17 cellular contexts compared by ENCODE assay signal in the genomic region with DNA sequence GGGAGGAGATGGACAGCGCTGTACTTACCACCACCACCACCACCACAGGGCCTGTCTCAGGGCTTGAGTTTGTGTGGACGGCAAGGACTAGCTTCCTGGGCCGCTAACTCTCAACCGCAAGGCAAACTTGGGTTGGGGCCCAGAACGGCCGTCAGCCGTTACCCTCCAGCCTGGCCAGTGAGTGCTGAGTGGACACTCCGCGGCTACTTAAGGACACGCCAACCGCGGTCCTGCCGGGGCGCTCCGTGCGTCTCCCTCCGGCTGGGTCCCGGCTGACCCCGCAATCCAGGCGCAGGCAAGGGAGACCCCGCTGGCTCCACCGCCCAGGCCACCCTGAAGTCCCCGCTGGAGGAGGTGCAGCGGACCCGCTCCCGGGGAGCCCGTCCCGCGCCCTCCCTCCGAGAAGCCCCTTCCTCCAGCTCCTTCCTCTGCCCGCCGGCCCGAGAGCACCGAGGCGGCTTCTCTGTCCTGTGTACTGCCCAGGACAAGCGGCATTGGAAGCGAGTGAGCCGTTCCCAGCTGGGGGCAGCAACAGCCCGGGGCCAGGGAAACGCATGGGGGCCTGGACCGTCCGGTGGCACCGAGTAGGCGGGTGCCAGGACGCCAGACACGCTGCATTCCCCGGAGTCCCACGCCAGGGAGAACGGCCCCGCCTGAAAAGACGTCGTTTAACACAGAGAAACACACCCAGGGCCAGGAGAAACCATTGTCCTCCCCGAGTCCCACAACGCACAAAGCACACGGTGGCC. TPM values are rescaled to one million over a fixed set of nuclear protein-coding genes. Genes with fewer than 3 reads are reported as not detected.
A peak's percentile ranks its signal among the peaks of the same experiment; 100 is the strongest.
DNase-seq lines count a peak whose midpoint lies in the region; ATAC-seq and TF ChIP-seq lines count a peak whose summit lies in the region.
"Had no signal": no experiment of that assay in that cellular context is flagged by ENCODE, and none has a peak within 500 bp of the region (broad histone marks: within the 10 kb centered on the region; RNA-seq: fewer than 3 reads in every experiment).

No MANE protein-coding gene starts in this region.

- no peak for TF ChIP-seq EP300 in SK-N-SH (IDR thresholded peaks at IDR 0.05; ENCODE audit: borderline replicate concordance in 1 of 2, low read depth in 1 of 2, low read length in 1 of 2)
- no peak for TF ChIP-seq EP300 in esophagus muscularis mucosa (IDR thresholded peaks at IDR 0.05)

- H2BK120ac ChIP-seq in mesenchymal stem cell (ENCODE audit: low read depth, low read length): no peak overlapping the region

- no peak overlapping the region for H3K23ac ChIP-seq in mesenchymal stem cell (ENCODE audit: low read length in 2 of 2)

- no peak overlapping the region for H3K27ac ChIP-seq in SK-N-SH (ENCODE audit: low read depth in 2 of 2, low read length in 1 of 2)
- H3K27ac ChIP-seq in HUES6 (ENCODE audit: low read depth, low read length): peak overlapping the region; percentile 43
- H3K27ac ChIP-seq in mesenchymal stem cell (ENCODE audit: low read length, poor library complexity, severe bottlenecking): no peak overlapping the region
- no peak overlapping the region for H3K27ac ChIP-seq in esophagus muscularis mucosa (replicated peaks in 1 of 4)
- H3K27ac ChIP-seq: 22Rv1, A549, C4-2B, GM23248 had no signal

- H4K20me1 ChIP-seq in SK-N-SH (ENCODE audit: insufficient read depth): no peaks in the 10 kb centered on the region

- H3K9me3 ChIP-seq in SK-N-SH: no peaks in the 10 kb centered on the region
- H3K9me3 ChIP-seq in HUES6 (ENCODE audit: control insufficient read depth, insufficient read depth, low read depth, low read length): no peaks in the 10 kb centered on the region
- H3K9me3 ChIP-seq in mesenchymal stem cell (ENCODE audit: control insufficient read depth, low read length): no peaks in the 10 kb centered on the region
- H3K9me3 ChIP-seq in esophagus muscularis mucosa: no peaks in the 10 kb centered on the region
- H3K9me3 ChIP-seq: A549, Caco-2 had no signal

- H2BK12ac ChIP-seq in mesenchymal stem cell (ENCODE audit: low read length in 2 of 2): no peak overlapping the region

- H3K18ac ChIP-seq in mesenchymal stem cell (ENCODE audit: low read depth in 1 of 2, low read length in 2 of 2): no peak overlapping the region

- H3K36me3 ChIP-seq in SK-N-SH (replicated peaks in 1 of 2; ENCODE audit: control insufficient read depth in 1 of 2, insufficient read depth in 2 of 2, low read length in 1 of 2) (peaks cover 1 to 6% of the 10 kb centered on the region in 2 experiments), HUES6 (ENCODE audit: control insufficient read depth, insufficient read depth, low read length) (peaks cover 26% of the 10 kb centered on the region), mesenchymal stem cell (ENCODE audit: control insufficient read depth in 1 of 2, insufficient read depth in 2 of 2, low read depth in 1 of 2, low read length in 2 of 2) (peaks cover 50 to 53% of the 10 kb centered on the region in 2 experiments), esophagus muscularis mucosa (peaks cover 6 to 38% (median 24%) of the 10 kb centered on the region in 4 donors)

- peak overlapping the region; percentile 7 for H4K91ac ChIP-seq in mesenchymal stem cell (ENCODE audit: low read length)

- no peaks in the 10 kb centered on the region for H3K79me2 ChIP-seq in SK-N-SH (ENCODE audit: insufficient read depth)

- H2BK15ac ChIP-seq in mesenchymal stem cell (ENCODE audit: low read depth, poor library complexity, severe bottlenecking): no peak overlapping the region

- no peak overlapping the region for H3K4me3 ChIP-seq in SK-N-SH (ENCODE audit: low read depth in 2 of 2, low read length in 1 of 2)
- no peak overlapping the region for H3K4me3 ChIP-seq in HUES6 (ENCODE audit: low read depth, low read length)
- no peak overlapping the region for H3K4me3 ChIP-seq in mesenchymal stem cell (ENCODE audit: insufficient read depth in 1 of 2, low read depth in 1 of 2, low read length in 2 of 2)
- H3K4me3 ChIP-seq in esophagus muscularis mucosa: no peak overlapping the region
- H3K4me3 ChIP-seq: A549, GM23248 had no signal

- H2AK5ac ChIP-seq in mesenchymal stem cell (ENCODE audit: low read length, severe bottlenecking): no peak overlapping the region

- no peak overlapping the region for H3K14ac ChIP-seq in mesenchymal stem cell (ENCODE audit: low read length in 2 of 2)

- intact Hi-C loops in esophagus muscularis mucosa (cut with DNase I): no loop called here

- peak overlapping the region in 1 of 2 experiments; percentile 67 for H3K4ac ChIP-seq in mesenchymal stem cell (ENCODE audit: low read depth in 1 of 2, low read length in 2 of 2)

- H2BK5ac ChIP-seq in mesenchymal stem cell (ENCODE audit: low read depth, low read length, poor library complexity, severe bottlenecking): no peak overlapping the region

- TF ChIP-seq POLR2A in esophagus muscularis mucosa (IDR thresholded peaks at IDR 0.05; ENCODE audit: low read depth): no peak

- ATAC-seq in SK-N-SH treated with all-trans-retinoic acid at 6 μM for 48 hours: peak; percentile 13; the same call in 1 of the 3 replicates

- TF ChIP-seq RAD21 in SK-N-SH (IDR thresholded peaks at IDR 0.05; ENCODE audit: low read length): no peak

- TF ChIP-seq CTCF in SK-N-SH (IDR thresholded peaks at IDR 0.05) (no peak), esophagus muscularis mucosa (IDR thresholded peaks at IDR 0.05) (no peak)

- POLR2A ChIA-PET in SK-N-SH (lab: Yijun Ruan, JAX): no interaction called here

- CTCF ChIA-PET in SK-N-SH (lab: Yijun Ruan, JAX): no interaction called here

- no peak overlapping the region for H3K4me2 ChIP-seq in SK-N-SH
- H3K4me2 ChIP-seq in mesenchymal stem cell (ENCODE audit: low read length, poor library complexity, severe bottlenecking): no peak overlapping the region
- H3K4me2 ChIP-seq: A549 had no signal

- no peak overlapping the region for H4K8ac ChIP-seq in mesenchymal stem cell (ENCODE audit: low read length)

- H3K9ac ChIP-seq in SK-N-SH (no peak overlapping the region), HUES6 (ENCODE audit: low read length) (no peak overlapping the region), mesenchymal stem cell (ENCODE audit: low read length) (no peak overlapping the region)
- H3K9ac ChIP-seq: GM23248 had no signal

- 96% methylated on average over 37 of the region's 55 CpGs for WGBS in SK-N-SH (ENCODE audit: low lambda C conversion rate)
- WGBS in mesenchymal stem cell: 98% methylated on average over 55 of the region's 55 CpGs
- 87% methylated on average over 17 of the region's 55 CpGs for WGBS in esophagus muscularis mucosa

- H3K9me2 ChIP-seq in SK-N-SH: no peaks in the 10 kb centered on the region

- H3K79me1 ChIP-seq in mesenchymal stem cell (replicated peaks; ENCODE audit: low read length, poor library complexity, severe bottlenecking): peaks cover 12% of the 10 kb centered on the region

- H2AFZ ChIP-seq in SK-N-SH (ENCODE audit: low read depth) (no peak overlapping the region), mesenchymal stem cell (ENCODE audit: low read depth, low read length) (no peak overlapping the region)
- H2AFZ ChIP-seq: GM23248 had no signal

- H3F3A ChIP-seq in SK-N-SH (replicated peaks; ENCODE audit: insufficient read depth): peaks cover 3% of the 10 kb centered on the region

- no peak for DNase-seq in SK-N-SH
- DNase-seq in mesenchymal stem cell: no peak
- no peak for DNase-seq in esophagus muscularis mucosa (ENCODE audit: extremely low spot score)
- DNase-seq in activated CD4-positive, CD25-positive, alpha-beta regulatory T cell treated with anti-CD3 and anti-CD28 coated beads, Interleukin-2, amount 50 U/mL, for 72 hours: no peak
- DNase-seq in NCI-H2227 treated with DMSO at 0.1 percent for 48 hours (lab: John Stamatoyannopoulos, UW): no peak
- DNase-seq: AML-193; Caco-2; CD4-positive, alpha-beta T cell; DMS153; DMS79; GDM1; GM23248 had no signal

- no peaks in the 10 kb centered on the region for H3K27me3 ChIP-seq in SK-N-SH (ENCODE audit: insufficient read depth)
- H3K27me3 ChIP-seq in HUES6 (ENCODE audit: control insufficient read depth, insufficient read depth, low read length): no peaks in the 10 kb centered on the region
- no peaks in the 10 kb centered on the region for H3K27me3 ChIP-seq in mesenchymal stem cell (ENCODE audit: control insufficient read depth in 1 of 2, insufficient read depth in 1 of 2, low read length in 2 of 2)
- no peaks in the 10 kb centered on the region for H3K27me3 ChIP-seq in esophagus muscularis mucosa

- H3K4me1 ChIP-seq in SK-N-SH (ENCODE audit: control insufficient read depth in 1 of 2, insufficient read depth in 2 of 2, low read depth in 1 of 2, low read length in 1 of 2): no peaks in the 10 kb centered on the region
- H3K4me1 ChIP-seq in HUES6 (ENCODE audit: control insufficient read depth, insufficient read depth, low read length): peaks cover 27% of the 10 kb centered on the region
- H3K4me1 ChIP-seq in mesenchymal stem cell (ENCODE audit: control insufficient read depth, insufficient read depth, low read depth, low read length): peaks cover 11% of the 10 kb centered on the region
- H3K4me1 ChIP-seq in esophagus muscularis mucosa: peaks cover 1 to 11% (median 8%) of the 10 kb centered on the region in 4 donors
- H3K4me1 ChIP-seq: A549 had no signal

TF ChIP-seq in SK-N-SH treated with all-trans-retinoic acid at 6 μM for 48 hours, 23 proteins besides CTCF, POLR2A, EP300 and RAD21 (continues in another document):
- no peak for TF ChIP-seq ZNF565 (CRISPR knock-in tag; conservative IDR thresholded peaks at IDR 0.05; ENCODE audit: low read depth)
- TF ChIP-seq BACH2 (CRISPR knock-in tag; IDR thresholded peaks at IDR 0.05; ENCODE audit: borderline replicate concordance): no peak
- no peak for TF ChIP-seq OSR1 (CRISPR knock-in tag; IDR thresholded peaks at IDR 0.05)

TF ChIP-seq in SK-N-SH, 30 proteins besides CTCF, POLR2A, EP300 and RAD21 (continues in another document):
- TF ChIP-seq TCF12 (IDR thresholded peaks at IDR 0.05): no peak
- TF ChIP-seq YY1 (IDR thresholded peaks at IDR 0.05; ENCODE audit: low read depth): no peak
- TF ChIP-seq GATA2 (CRISPR knock-in tag; IDR thresholded peaks at IDR 0.05): no peak
- TF ChIP-seq POLR2AphosphoS5 (IDR thresholded peaks at IDR 0.05; ENCODE audit: low read depth, low read length): no peak
- no peak for TF ChIP-seq ELF1 (IDR thresholded peaks at IDR 0.05)
- no peak for TF ChIP-seq FOXM1 (IDR thresholded peaks at IDR 0.05; ENCODE audit: low read depth)
- TF ChIP-seq, protein P1, sequence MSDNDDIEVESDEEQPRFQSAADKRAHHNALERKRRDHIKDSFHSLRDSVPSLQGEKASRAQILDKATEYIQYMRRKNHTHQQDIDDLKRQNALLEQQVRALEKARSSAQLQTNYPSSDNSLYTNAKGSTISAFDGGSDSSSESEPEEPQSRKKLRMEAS (IDR thresholded peaks at IDR 0.05; ENCODE audit: low read depth): no peak
- no peak for TF ChIP-seq NFIC (IDR thresholded peaks at IDR 0.05; ENCODE audit: borderline replicate concordance)
- no peak for TF ChIP-seq FOSL2 (IDR thresholded peaks at IDR 0.05; ENCODE audit: borderline replicate concordance, low read depth)

RNA-seq across cellular contexts. Expression of a gene that starts 46.6 kb away (rescaled TPM):
- 18.4 and 19.0 TPM in 2 replicates for polyA plus RNA-seq in SK-N-SH (2012; rRNA removed)
- 23.8 and 31.6 TPM in 2 replicates for polyA plus RNA-seq in SK-N-SH (2012; cell fraction: cytosol; rRNA removed)
- 16.8 and 18.3 TPM in 2 replicates for polyA plus RNA-seq in SK-N-SH (2012; cell fraction: nucleus; rRNA removed)
- 19.7 TPM for polyA plus RNA-seq in mesenchymal stem cell (2013, experiment 1 of 2)
- polyA plus RNA-seq in mesenchymal stem cell (2013, experiment 2 of 2): 18.7 TPM
- total RNA-seq in esophagus muscularis mucosa: 10 to 100 TPM; 38.4 to 97.2 (median 54.2) TPM
